10 cellular contexts compared by ENCODE assay signal in genomic region chr2:145687445-145688104, GRCh38.
DNase-seq lines count a peak whose midpoint lies in the region; ATAC-seq lines count a peak whose summit lies in the region.
"Had no signal": no experiment of that assay in that cellular context is flagged by ENCODE, and none has a peak within 500 bp of the region (broad histone marks: within the 10 kb centered on the region; RNA-seq: fewer than 3 reads in every experiment).

No MANE protein-coding gene starts in this region.

- H3K9ac ChIP-seq in HUES64 (ENCODE audit: low read depth, low read length), result no peak overlapping the region

- no peak overlapping the region for H3K4me3 Mint-ChIP-seq in activated naive CD4-positive, alpha-beta T cell treated with anti-CD3 and anti-CD28 coated beads, Interleukin-2, amount 10 ng/mL, durations not matched to agents 7 days and 5 days
- no peak overlapping the region for H3K4me3 Mint-ChIP-seq in activated T-cell treated with anti-CD3 and anti-CD28 coated beads, Interleukin-2, amount 50 U/mL, for 72 hours

- no peak overlapping the region for H3K27ac Mint-ChIP-seq in activated naive CD4-positive, alpha-beta T cell treated with anti-CD3 and anti-CD28 coated beads, Interleukin-2, amount 10 ng/mL, durations not matched to agents 7 days and 5 days
- no peak overlapping the region for H3K27ac Mint-ChIP-seq in activated T-cell treated with anti-CD3 and anti-CD28 coated beads, Interleukin-2, amount 50 U/mL, for 72 hours

- peak overlapping the region; percentile 74; the same call in 1 of the 2 replicates for H3K27ac ChIP-seq in HUES64 (ENCODE audit: low read depth, low read length)
- H3K27ac ChIP-seq: vagina had no signal

- peaks cover 13% of the 10 kb centered on the region for H3K4me1 ChIP-seq in HUES64 (ENCODE audit: insufficient read depth, low read length)
- H3K4me1 ChIP-seq: vagina had no signal

- no peak for ATAC-seq in activated T-cell treated with anti-CD3 and anti-CD28 coated beads, Interleukin-2, amount 50 U/mL, for 72 hours (replicated peaks in 1 of 2)
- no peak for ATAC-seq in GM19397 (IDR thresholded peaks at IDR 0.05; ENCODE audit: unreplicated experiment)
- ATAC-seq: left colon had no signal

- H3K27me3 Mint-ChIP-seq in activated naive CD4-positive, alpha-beta T cell treated with anti-CD3 and anti-CD28 coated beads, Interleukin-2, amount 10 ng/mL, durations not matched to agents 7 days and 5 days, result no peaks in the 10 kb centered on the region
- H3K27me3 Mint-ChIP-seq in activated T-cell treated with anti-CD3 and anti-CD28 coated beads, Interleukin-2, amount 50 U/mL, for 72 hours (ENCODE audit: low read depth), result no peaks in the 10 kb centered on the region

- peak; percentile 34 for DNase-seq in DMS 273 (lab: John Stamatoyannopoulos, UW; ENCODE audit: unreplicated experiment)
- DNase-seq in astrocyte of the hippocampus (ENCODE audit: low read depth, low spot score), result peak; percentile 50
- peak; percentile 16 for DNase-seq in iris pigment epithelial cell (ENCODE audit: low read depth)
- no peak for DNase-seq in activated naive CD4-positive, alpha-beta T cell treated with anti-CD3 and anti-CD28 coated beads, Interleukin-2, amount 10 ng/mL, durations not matched to agents 7 days and 5 days
- DNase-seq in activated T-cell treated with anti-CD3 and anti-CD28 coated beads, Interleukin-2, amount 50 U/mL, for 72 hours, result no peak
- DNase-seq in occipital lobe (lab: John Stamatoyannopoulos, UW), result no peak
- DNase-seq: left colon had no signal

- no peaks in the 10 kb centered on the region for H3K36me3 ChIP-seq in HUES64 (ENCODE audit: insufficient read depth, low read length)
- H3K36me3 ChIP-seq: vagina had no signal

- no peaks in the 10 kb centered on the region for H3K36me3 Mint-ChIP-seq in activated naive CD4-positive, alpha-beta T cell treated with anti-CD3 and anti-CD28 coated beads, Interleukin-2, amount 10 ng/mL, durations not matched to agents 7 days and 5 days
- no peaks in the 10 kb centered on the region for H3K36me3 Mint-ChIP-seq in activated T-cell treated with anti-CD3 and anti-CD28 coated beads, Interleukin-2, amount 50 U/mL, for 72 hours (ENCODE audit: insufficient read depth in 2 of 2)

- H3K9me3 ChIP-seq in HUES64 (ENCODE audit: insufficient read depth, low read depth, low read length), result no peaks in the 10 kb centered on the region
- H3K9me3 ChIP-seq: vagina had no signal

- no peaks in the 10 kb centered on the region for H3K4me1 Mint-ChIP-seq in activated naive CD4-positive, alpha-beta T cell treated with anti-CD3 and anti-CD28 coated beads, Interleukin-2, amount 10 ng/mL, durations not matched to agents 7 days and 5 days
- H3K4me1 Mint-ChIP-seq in activated T-cell treated with anti-CD3 and anti-CD28 coated beads, Interleukin-2, amount 50 U/mL, for 72 hours (ENCODE audit: low read depth), result no peaks in the 10 kb centered on the region

- H3K27me3 ChIP-seq in HUES64 (ENCODE audit: insufficient read depth, low read length), result no peaks in the 10 kb centered on the region
- H3K27me3 ChIP-seq: vagina had no signal

- no peaks in the 10 kb centered on the region for H3K9me3 Mint-ChIP-seq in activated naive CD4-positive, alpha-beta T cell treated with anti-CD3 and anti-CD28 coated beads, Interleukin-2, amount 10 ng/mL, durations not matched to agents 7 days and 5 days
- H3K9me3 Mint-ChIP-seq in activated T-cell treated with anti-CD3 and anti-CD28 coated beads, Interleukin-2, amount 50 U/mL, for 72 hours, result peaks cover 0 to 1% of the 10 kb centered on the region in 2 donors

- CTCF ChIA-PET in activated naive CD4-positive, alpha-beta T cell treated with anti-CD3 and anti-CD28 coated beads, Interleukin-2, amount 10 ng/mL, durations not matched to agents 7 days and 5 days (lab: Charles Lee), result no interaction called here

- H3K4me3 ChIP-seq in HUES64 (ENCODE audit: low read length), result no peak overlapping the region
- H3K4me3 ChIP-seq: vagina had no signal

- 58% methylated on average over 2 of the region's 4 CpGs for WGBS in HUES64

Comparison
In these comparisons a context has a peak if more than half of its experiments do, and no peak if none do; other contexts are left out.
1. DNase-seq: peak in DMS 273 (single experiment), astrocyte of the hippocampus (single experiment) and iris pigment epithelial cell (single experiment); none in activated naive CD4-positive, alpha-beta T cell treated with anti-CD3 and anti-CD28 coated beads, Interleukin-2, amount 10 ng/mL, durations not matched to agents 7 days and 5 days (single experiment), activated T-cell treated with anti-CD3 and anti-CD28 coated beads, Interleukin-2, amount 50 U/mL, for 72 hours (0 of 2) and occipital lobe (single experiment).